ENCODE assay signal across 1 cellular context in the genomic region with DNA sequence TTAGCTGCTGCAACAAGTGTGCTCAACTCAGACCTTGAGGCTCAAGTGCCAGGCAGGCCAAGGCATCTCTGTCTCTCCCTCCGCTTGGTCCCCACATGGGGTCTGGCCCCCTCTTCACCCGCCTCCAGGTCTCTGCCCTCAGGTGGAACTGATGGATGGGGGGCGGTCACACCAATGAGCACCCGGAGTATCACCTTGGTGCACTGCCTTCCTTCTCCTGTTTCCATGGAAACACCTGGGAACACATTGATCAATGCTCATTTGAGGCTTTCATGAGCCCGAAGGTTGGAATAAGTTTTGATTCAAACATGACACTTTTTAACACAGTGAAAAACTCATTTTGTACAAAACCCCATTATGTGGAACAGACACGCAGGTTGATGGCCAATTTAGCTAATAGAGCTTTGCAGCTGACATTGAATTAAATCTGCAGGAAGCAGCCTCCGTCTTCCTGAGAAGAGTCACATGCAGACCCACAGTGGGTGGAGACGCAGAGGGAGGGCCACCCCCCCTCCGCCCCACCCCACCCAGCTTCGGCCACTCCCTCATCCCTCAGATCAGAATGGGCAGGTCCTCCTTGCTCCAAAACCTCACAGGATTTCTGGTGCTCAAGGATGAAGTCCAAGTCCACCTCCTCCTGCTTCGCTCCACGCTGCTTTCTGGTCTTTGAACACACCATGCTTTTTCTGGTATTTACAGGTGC.
TF ChIP-seq lines count a peak whose summit lies in the region.

No MANE protein-coding gene starts in this region.

TF ChIP-seq in SK-N-SH, 30 proteins besides CTCF, POLR2A, EP300 and RAD21 (continued from another document):
- TF ChIP-seq, protein P1, sequence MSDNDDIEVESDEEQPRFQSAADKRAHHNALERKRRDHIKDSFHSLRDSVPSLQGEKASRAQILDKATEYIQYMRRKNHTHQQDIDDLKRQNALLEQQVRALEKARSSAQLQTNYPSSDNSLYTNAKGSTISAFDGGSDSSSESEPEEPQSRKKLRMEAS (IDR thresholded peaks at IDR 0.05; ENCODE audit: low read depth), result no peak
- TF ChIP-seq, protein P2, sequence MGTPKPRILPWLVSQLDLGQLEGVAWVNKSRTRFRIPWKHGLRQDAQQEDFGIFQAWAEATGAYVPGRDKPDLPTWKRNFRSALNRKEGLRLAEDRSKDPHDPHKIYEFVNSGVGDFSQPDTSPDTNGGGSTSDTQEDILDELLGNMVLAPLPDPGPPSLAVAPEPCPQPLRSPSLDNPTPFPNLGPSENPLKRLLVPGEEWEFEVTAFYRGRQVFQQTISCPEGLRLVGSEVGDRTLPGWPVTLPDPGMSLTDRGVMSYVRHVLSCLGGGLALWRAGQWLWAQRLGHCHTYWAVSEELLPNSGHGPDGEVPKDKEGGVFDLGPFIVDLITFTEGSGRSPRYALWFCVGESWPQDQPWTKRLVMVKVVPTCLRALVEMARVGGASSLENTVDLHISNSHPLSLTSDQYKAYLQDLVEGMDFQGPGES (IDR thresholded peaks at IDR 0.05; ENCODE audit: low read depth, low read length), result no peak
- TF ChIP-seq, protein P3, sequence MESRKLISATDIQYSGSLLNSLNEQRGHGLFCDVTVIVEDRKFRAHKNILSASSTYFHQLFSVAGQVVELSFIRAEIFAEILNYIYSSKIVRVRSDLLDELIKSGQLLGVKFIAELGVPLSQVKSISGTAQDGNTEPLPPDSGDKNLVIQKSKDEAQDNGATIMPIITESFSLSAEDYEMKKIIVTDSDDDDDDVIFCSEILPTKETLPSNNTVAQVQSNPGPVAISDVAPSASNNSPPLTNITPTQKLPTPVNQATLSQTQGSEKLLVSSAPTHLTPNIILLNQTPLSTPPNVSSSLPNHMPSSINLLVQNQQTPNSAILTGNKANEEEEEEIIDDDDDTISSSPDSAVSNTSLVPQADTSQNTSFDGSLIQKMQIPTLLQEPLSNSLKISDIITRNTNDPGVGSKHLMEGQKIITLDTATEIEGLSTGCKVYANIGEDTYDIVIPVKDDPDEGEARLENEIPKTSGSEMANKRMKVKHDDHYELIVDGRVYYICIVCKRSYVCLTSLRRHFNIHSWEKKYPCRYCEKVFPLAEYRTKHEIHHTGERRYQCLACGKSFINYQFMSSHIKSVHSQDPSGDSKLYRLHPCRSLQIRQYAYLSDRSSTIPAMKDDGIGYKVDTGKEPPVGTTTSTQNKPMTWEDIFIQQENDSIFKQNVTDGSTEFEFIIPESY (IDR thresholded peaks at IDR 0.05; ENCODE audit: borderline replicate concordance, low read depth), result no peak
- TF ChIP-seq CHD2 (IDR thresholded peaks at IDR 0.05; ENCODE audit: low read length, partially characterized antibody) (no peak), MEF2A (IDR thresholded peaks at IDR 0.05; ENCODE audit: borderline replicate concordance, low read depth) (no peak), GATA2 (CRISPR knock-in tag; IDR thresholded peaks at IDR 0.05) (no peak)
- TF ChIP-seq, protein P4, sequence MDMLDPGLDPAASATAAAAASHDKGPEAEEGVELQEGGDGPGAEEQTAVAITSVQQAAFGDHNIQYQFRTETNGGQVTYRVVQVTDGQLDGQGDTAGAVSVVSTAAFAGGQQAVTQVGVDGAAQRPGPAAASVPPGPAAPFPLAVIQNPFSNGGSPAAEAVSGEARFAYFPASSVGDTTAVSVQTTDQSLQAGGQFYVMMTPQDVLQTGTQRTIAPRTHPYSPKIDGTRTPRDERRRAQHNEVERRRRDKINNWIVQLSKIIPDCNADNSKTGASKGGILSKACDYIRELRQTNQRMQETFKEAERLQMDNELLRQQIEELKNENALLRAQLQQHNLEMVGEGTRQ (IDR thresholded peaks at IDR 0.05; ENCODE audit: borderline replicate concordance, low read depth, low read length), result no peak
- TF ChIP-seq, protein P5, sequence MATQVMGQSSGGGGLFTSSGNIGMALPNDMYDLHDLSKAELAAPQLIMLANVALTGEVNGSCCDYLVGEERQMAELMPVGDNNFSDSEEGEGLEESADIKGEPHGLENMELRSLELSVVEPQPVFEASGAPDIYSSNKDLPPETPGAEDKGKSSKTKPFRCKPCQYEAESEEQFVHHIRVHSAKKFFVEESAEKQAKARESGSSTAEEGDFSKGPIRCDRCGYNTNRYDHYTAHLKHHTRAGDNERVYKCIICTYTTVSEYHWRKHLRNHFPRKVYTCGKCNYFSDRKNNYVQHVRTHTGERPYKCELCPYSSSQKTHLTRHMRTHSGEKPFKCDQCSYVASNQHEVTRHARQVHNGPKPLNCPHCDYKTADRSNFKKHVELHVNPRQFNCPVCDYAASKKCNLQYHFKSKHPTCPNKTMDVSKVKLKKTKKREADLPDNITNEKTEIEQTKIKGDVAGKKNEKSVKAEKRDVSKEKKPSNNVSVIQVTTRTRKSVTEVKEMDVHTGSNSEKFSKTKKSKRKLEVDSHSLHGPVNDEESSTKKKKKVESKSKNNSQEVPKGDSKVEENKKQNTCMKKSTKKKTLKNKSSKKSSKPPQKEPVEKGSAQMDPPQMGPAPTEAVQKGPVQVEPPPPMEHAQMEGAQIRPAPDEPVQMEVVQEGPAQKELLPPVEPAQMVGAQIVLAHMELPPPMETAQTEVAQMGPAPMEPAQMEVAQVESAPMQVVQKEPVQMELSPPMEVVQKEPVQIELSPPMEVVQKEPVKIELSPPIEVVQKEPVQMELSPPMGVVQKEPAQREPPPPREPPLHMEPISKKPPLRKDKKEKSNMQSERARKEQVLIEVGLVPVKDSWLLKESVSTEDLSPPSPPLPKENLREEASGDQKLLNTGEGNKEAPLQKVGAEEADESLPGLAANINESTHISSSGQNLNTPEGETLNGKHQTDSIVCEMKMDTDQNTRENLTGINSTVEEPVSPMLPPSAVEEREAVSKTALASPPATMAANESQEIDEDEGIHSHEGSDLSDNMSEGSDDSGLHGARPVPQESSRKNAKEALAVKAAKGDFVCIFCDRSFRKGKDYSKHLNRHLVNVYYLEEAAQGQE (IDR thresholded peaks at IDR 0.05; ENCODE audit: low read depth, low read length), result no peak
